In genomic region chr2:96121414-96121813, GRCh38 we compare ENCODE assay signal across 24 cellular contexts. TPM values are rescaled to one million over a fixed set of nuclear protein-coding genes. Genes with fewer than 3 reads are reported as not detected.
DNase-seq lines count a peak whose midpoint lies in the region; ATAC-seq, FAIRE-seq and TF ChIP-seq lines count a peak whose summit lies in the region.
"Had no signal": no experiment of that assay in that cellular context is flagged by ENCODE, and none has a peak within 500 bp of the region (broad histone marks: within the 10 kb centered on the region; RNA-seq: fewer than 3 reads in every experiment).

No MANE protein-coding gene starts in this region.

- peak overlapping the region; percentile 47 for H3K27ac Mint-ChIP-seq in central memory CD8-positive, alpha-beta T cell (ENCODE audit: low read depth)
- H3K27ac Mint-ChIP-seq: B cell; CD4-positive, CD25-positive, alpha-beta regulatory T cell; CD8-positive, alpha-beta T cell had no signal

- no peak overlapping the region for H2AFZ ChIP-seq in neuronal stem cell (ENCODE audit: low read length)

- no peak for ATAC-seq in central memory CD8-positive, alpha-beta T cell (replicated peaks; ENCODE audit: extremely low read depth, poor library complexity, severe bottlenecking)
- ATAC-seq in GM19324 (IDR thresholded peaks at IDR 0.05; ENCODE audit: low FRiP score, unreplicated experiment), result no peak
- ATAC-seq: CD8-positive, alpha-beta T cell had no signal

- H3K9me3 ChIP-seq in neuronal stem cell (replicated peaks in 1 of 2; ENCODE audit: control insufficient read depth in 2 of 2, insufficient read depth in 1 of 2, low read depth in 1 of 2, low read length in 2 of 2) (no peaks in the 10 kb centered on the region), tibial artery (no peaks in the 10 kb centered on the region)
- H3K9me3 ChIP-seq: BLaER1, Caco-2 had no signal

- peak overlapping the region; percentile 51 for H2AK5ac ChIP-seq in neuronal stem cell (ENCODE audit: low read depth, low read length)

- no peaks in the 10 kb centered on the region for H3K9me3 Mint-ChIP-seq in central memory CD8-positive, alpha-beta T cell
- H3K9me3 Mint-ChIP-seq: CD8-positive, alpha-beta T cell had no signal

- H3K4me3 ChIP-seq in neuronal stem cell (ENCODE audit: low read length in 2 of 2) (no peak overlapping the region), tibial artery (no peak overlapping the region)
- H3K4me3 ChIP-seq: BLaER1, GM12878 had no signal

- no peak overlapping the region for H3K4me3 Mint-ChIP-seq in central memory CD8-positive, alpha-beta T cell
- H3K4me3 Mint-ChIP-seq: B cell; CD8-positive, alpha-beta T cell had no signal

- H3K4me1 Mint-ChIP-seq in central memory CD8-positive, alpha-beta T cell, result peaks cover 20% of the 10 kb centered on the region

- H3K36me3 Mint-ChIP-seq in central memory CD8-positive, alpha-beta T cell (ENCODE audit: insufficient read depth), result peaks cover 24% of the 10 kb centered on the region

- no peak overlapping the region for H2BK120ac ChIP-seq in neuronal stem cell (ENCODE audit: low read depth, low read length)

- H3K4me1 ChIP-seq in neuronal stem cell (ENCODE audit: control insufficient read depth in 2 of 2, insufficient read depth in 1 of 2, low read depth in 1 of 2, low read length in 2 of 2) (peaks cover 6 to 9% of the 10 kb centered on the region in 2 donors), tibial artery (peaks cover 0 to 16% (median 7%) of the 10 kb centered on the region in 4 donors)

- no peak overlapping the region for H4K8ac ChIP-seq in neuronal stem cell (ENCODE audit: low read depth, low read length)

- no peak overlapping the region for H3K4me2 ChIP-seq in neuronal stem cell (ENCODE audit: insufficient read depth, low read length, poor library complexity, severe bottlenecking)
- H3K4me2 ChIP-seq: BLaER1 had no signal

- peaks cover 36% of the 10 kb centered on the region for H3K27me3 Mint-ChIP-seq in central memory CD8-positive, alpha-beta T cell

- H3K36me3 ChIP-seq in neuronal stem cell (replicated peaks in 1 of 2; ENCODE audit: control insufficient read depth in 2 of 2, insufficient read depth in 2 of 2, low read length in 2 of 2) (no peaks in the 10 kb centered on the region), tibial artery (no peaks in the 10 kb centered on the region)
- H3K36me3 ChIP-seq: BLaER1 had no signal

- H3K27me3 ChIP-seq in neuronal stem cell (ENCODE audit: control insufficient read depth in 3 of 3, insufficient read depth in 3 of 3, low read depth in 1 of 3, low read length in 3 of 3), result peaks cover 0 to 81% (median 11%) of the 10 kb centered on the region in 3 experiments
- peaks cover 0 to 72% of the 10 kb centered on the region in 2 donors for H3K27me3 ChIP-seq in tibial artery

- no peak overlapping the region for H3K18ac ChIP-seq in neuronal stem cell (ENCODE audit: low read length)

- H3K4ac ChIP-seq in neuronal stem cell (ENCODE audit: low read length), result no peak overlapping the region

- peak; percentile 33 for FAIRE-seq in HTR-8/SVneo (lab: Jason Lieb, UNC)
- FAIRE-seq: A204.1, GM12878, GM18507 had no signal

- no peak overlapping the region for H2BK12ac ChIP-seq in neuronal stem cell (ENCODE audit: low read length)

- no peak for TF ChIP-seq CTCF in tibial artery (IDR thresholded peaks at IDR 0.05)

- no peaks in the 10 kb centered on the region for H3K79me1 ChIP-seq in neuronal stem cell (ENCODE audit: low read depth, low read length)

- no peak overlapping the region for H2BK5ac ChIP-seq in neuronal stem cell (ENCODE audit: low read length)

- intact Hi-C loops in tibial artery (cut with DNase I; ENCODE audit: low total_unique reads), result no loop called here

- H2BK15ac ChIP-seq in neuronal stem cell (ENCODE audit: low read length), result no peak overlapping the region

- no CpG with 5 or more reads among the region's 4 CpGs for WGBS in neuronal stem cell (ENCODE audit: extremely low coverage in 2 of 2, insufficient read length in 2 of 2, insufficient replicate concordance in 1 of 2), 2 donors

- DNase-seq in ELF-1 (ENCODE audit: low read depth, low spot score), result peak; percentile 32
- no peak for DNase-seq in HTR-8/SVneo (ENCODE audit: insufficient read length, low spot score)
- DNase-seq in central memory CD8-positive, alpha-beta T cell (ENCODE audit: low spot score in 2 of 2), result no peak
- DNase-seq in neuronal stem cell (ENCODE audit: low spot score), result no peak
- DNase-seq in NCI-H524 (lab: John Stamatoyannopoulos, UW), result no peak
- no peak for DNase-seq in tibial artery
- DNase-seq: Caco-2; CD4-positive, CD25-positive, alpha-beta regulatory T cell; DMS153; DND-41; GDM1; GOT3; H7; HCEC 1CT had no signal

- peak overlapping the region; percentile 78 for H3K23ac ChIP-seq in neuronal stem cell (ENCODE audit: low read depth, low read length, poor library complexity)

- H4K91ac ChIP-seq in neuronal stem cell (ENCODE audit: low read depth, low read length, poor library complexity), result peak overlapping the region; percentile 42

- H3K27ac ChIP-seq in neuronal stem cell (replicated peaks; ENCODE audit: low read length) (no peak overlapping the region), tibial artery (no peak overlapping the region)
- H3K27ac ChIP-seq: 22Rv1, BLaER1, C4-2B had no signal

- no peak overlapping the region for H3K9ac ChIP-seq in neuronal stem cell (ENCODE audit: low read depth, low read length, poor library complexity)
- H3K9ac ChIP-seq: BLaER1 had no signal

- no peak overlapping the region for H3K14ac ChIP-seq in neuronal stem cell (ENCODE audit: low read length)

RNA-seq across cellular contexts. Expression of gene ADRA2B, which starts 5.0 kb away (rescaled TPM):
- polyA plus RNA-seq in neuronal stem cell (2013, experiment 1 of 2), result 3.6 TPM
- polyA plus RNA-seq in neuronal stem cell (2013, experiment 2 of 2), result 3.7 TPM
- polyA plus RNA-seq: AG04450; CD4-positive, CD25-positive, alpha-beta regulatory T cell had no signal

RNA-seq across cellular contexts. Expression of gene ASTL, which starts 16.9 kb away (rescaled TPM):
- polyA plus RNA-seq in neuronal stem cell (2013, experiment 1 of 2), result not detected
- 0.04 TPM for polyA plus RNA-seq in neuronal stem cell (2013, experiment 2 of 2)
- polyA plus RNA-seq: AG04450 had no signal

RNA-seq across cellular contexts. Expression of gene DUSP2, which starts 23.8 kb away (rescaled TPM):
- polyA plus RNA-seq in neuronal stem cell (2013, experiment 1 of 2), result 0.59 TPM
- polyA plus RNA-seq in neuronal stem cell (2013, experiment 2 of 2), result 0.58 TPM
